ENCODE assay signal across 5 cellular contexts in genomic region chr6:18231856-18232255, GRCh38. TPM values are rescaled to one million over a fixed set of nuclear protein-coding genes. Genes with fewer than 3 reads are reported as not detected.
A peak's percentile ranks its signal among the peaks of the same experiment; 100 is the strongest.
DNase-seq lines count a peak whose midpoint lies in the region; ATAC-seq and TF ChIP-seq lines count a peak whose summit lies in the region.
"Not testable (repeated sequence)": the region's sequence is repeated elsewhere in the genome, so short reads cannot be mapped to it uniquely, and the experiment has no call there.

No MANE protein-coding gene starts in this region.

- H3K27ac ChIP-seq in HEK293 (ENCODE audit: extremely low read depth, low read depth, low read length) = not testable (repeated sequence)

- peak overlapping the region; percentile 34 for H3K27ac Mint-ChIP-seq in activated T-cell treated with anti-CD3 and anti-CD28 coated beads, Interleukin-2, amount 50 U/mL, for 24 hours
- H3K27ac Mint-ChIP-seq in central memory CD8-positive, alpha-beta T cell (ENCODE audit: low read depth) = peak overlapping the region; percentile 74
- not testable (repeated sequence) for H3K27ac Mint-ChIP-seq in endothelial cell (ENCODE audit: unreplicated experiment)
- peak overlapping the region; percentile 69 for H3K27ac Mint-ChIP-seq in progenitor cell of endocrine pancreas

- not testable (repeated sequence) for H3K9me3 ChIP-seq in HEK293 (ENCODE audit: control insufficient read depth, insufficient read depth, low read depth, low read length)

- TF ChIP-seq CTCF in HEK293 (tag by site-specific recombination; IDR thresholded peaks at IDR 0.05); endothelial cell (IDR thresholded peaks at IDR 0.05; ENCODE audit: unreplicated experiment); progenitor cell of endocrine pancreas (IDR thresholded peaks at IDR 0.05; ENCODE audit: unreplicated experiment): not testable (repeated sequence)

- not testable (repeated sequence) for DNase-seq in activated T-cell treated with anti-CD3 and anti-CD28 coated beads, Interleukin-2, amount 50 U/mL, for 24 hours; central memory CD8-positive, alpha-beta T cell (ENCODE audit: low spot score in 2 of 2); endothelial cell (ENCODE audit: low spot score); progenitor cell of endocrine pancreas (ENCODE audit: low spot score, unreplicated experiment)

- not testable (repeated sequence) for H3K4me1 Mint-ChIP-seq in activated T-cell treated with anti-CD3 and anti-CD28 coated beads, Interleukin-2, amount 50 U/mL, for 24 hours (ENCODE audit: low read depth); endothelial cell (ENCODE audit: unreplicated experiment); progenitor cell of endocrine pancreas (ENCODE audit: low read depth)
- peaks cover 35% of the 10 kb centered on the region for H3K4me1 Mint-ChIP-seq in central memory CD8-positive, alpha-beta T cell

- H3K27me3 Mint-ChIP-seq in activated T-cell treated with anti-CD3 and anti-CD28 coated beads, Interleukin-2, amount 50 U/mL, for 24 hours; central memory CD8-positive, alpha-beta T cell; endothelial cell (ENCODE audit: unreplicated experiment); progenitor cell of endocrine pancreas: not testable (repeated sequence)

- POLR2A ChIA-PET in HEK293 (lab: Yijun Ruan, JAX) = interaction anchor here (1.5 kb wide), 1 partner anchor 11 kb away, joined by 3 read pairs; no protein-coding TSS in a partner anchor

- peaks cover 36% of the 10 kb centered on the region for H3K9me3 Mint-ChIP-seq in activated T-cell treated with anti-CD3 and anti-CD28 coated beads, Interleukin-2, amount 50 U/mL, for 24 hours
- not testable (repeated sequence) for H3K9me3 Mint-ChIP-seq in central memory CD8-positive, alpha-beta T cell; endothelial cell (ENCODE audit: unreplicated experiment)
- H3K9me3 Mint-ChIP-seq in progenitor cell of endocrine pancreas (ENCODE audit: low read depth) = peaks cover 43% of the 10 kb centered on the region

- H3K36me3 ChIP-seq in HEK293 (ENCODE audit: control insufficient read depth in 2 of 2, insufficient read depth in 1 of 2, low read length in 2 of 2) = peaks cover 31 to 63% of the 10 kb centered on the region in 2 experiments

- H3K4me3 ChIP-seq in HEK293 (ENCODE audit: low read depth, low read length) = not testable (repeated sequence)

- ATAC-seq in central memory CD8-positive, alpha-beta T cell (replicated peaks; ENCODE audit: extremely low read depth, poor library complexity, severe bottlenecking) = not testable (repeated sequence)

- CTCF ChIA-PET in HEK293 (lab: Yijun Ruan, JAX) = interaction anchor here (0.7 kb wide), 1 partner anchor 30 kb away, joined by 3 read pairs; no protein-coding TSS in a partner anchor

- not testable (repeated sequence) for H3K4me3 Mint-ChIP-seq in activated T-cell treated with anti-CD3 and anti-CD28 coated beads, Interleukin-2, amount 50 U/mL, for 24 hours; central memory CD8-positive, alpha-beta T cell; progenitor cell of endocrine pancreas (ENCODE audit: low read depth)
- H3K4me3 Mint-ChIP-seq in endothelial cell (ENCODE audit: unreplicated experiment) = peak overlapping the region; percentile 44

- H3K4me1 ChIP-seq in HEK293 (ENCODE audit: control insufficient read depth, insufficient read depth, low read length) = not testable (repeated sequence)

- H3K36me3 Mint-ChIP-seq in activated T-cell treated with anti-CD3 and anti-CD28 coated beads, Interleukin-2, amount 50 U/mL, for 24 hours (ENCODE audit: low read depth) = peaks cover 99% of the 10 kb centered on the region
- H3K36me3 Mint-ChIP-seq in central memory CD8-positive, alpha-beta T cell (ENCODE audit: insufficient read depth) = peaks cover 50% of the 10 kb centered on the region
- H3K36me3 Mint-ChIP-seq in endothelial cell (ENCODE audit: low read depth, unreplicated experiment) (peaks cover 88% of the 10 kb centered on the region), progenitor cell of endocrine pancreas (ENCODE audit: insufficient read depth) (peaks cover 87% of the 10 kb centered on the region)

TF ChIP-seq in HEK293, 187 proteins besides CTCF, POLR2A, EP300 and RAD21:
- TF ChIP-seq ZNF280D (tag by site-specific recombination; IDR thresholded peaks at IDR 0.05) = peak; percentile 48; the same call in 1 of the 2 replicates

RNA-seq across cellular contexts. Expression of gene DEK, which starts 32.5 kb away (rescaled TPM):
- total RNA-seq in endothelial cell (ENCODE audit: unreplicated experiment) (61.2 TPM), progenitor cell of endocrine pancreas (114 and 120 TPM in 2 replicates)
